In genomic region chr1:161013104-161013590, GRCh38 we compare ENCODE assay signal across 8 cellular contexts. TPM values are rescaled to one million over a fixed set of nuclear protein-coding genes. Genes with fewer than 3 reads are reported as not detected.
DNase-seq lines count a peak whose midpoint lies in the region; ATAC-seq and TF ChIP-seq lines count a peak whose summit lies in the region.

No MANE protein-coding gene starts in this region.

- H3K27ac ChIP-seq in HUES6 (ENCODE audit: low read depth, low read length) (peak overlapping the region; percentile 20; the same call in 1 of the 2 replicates), breast epithelium (peak overlapping the region; percentile 88 to 92), mucosa of rectum (ENCODE audit: low read depth in 2 of 2, low read length in 2 of 2) (peak overlapping the region; percentile 95 to 96)

- peak; percentile 37 for ATAC-seq in GM18520 (IDR thresholded peaks at IDR 0.05; ENCODE audit: unreplicated experiment)
- ATAC-seq in HG02678 (IDR thresholded peaks at IDR 0.05; ENCODE audit: unreplicated experiment), result no peak

- peak overlapping the region; percentile 10 for H3K9ac ChIP-seq in HUES6 (ENCODE audit: low read length)
- H3K9ac ChIP-seq in mucosa of rectum (ENCODE audit: low read depth in 1 of 2, low read length in 2 of 2), result peak overlapping the region; percentile 69 to 79

- no peak for TF ChIP-seq CTCF in breast epithelium (IDR thresholded peaks at IDR 0.05)

- no peak overlapping the region for H3K4me3 ChIP-seq in HUES6 (ENCODE audit: low read depth, low read length)
- peak overlapping the region in 2 of 3 donors; percentile 30 to 46 for H3K4me3 ChIP-seq in breast epithelium
- peak overlapping the region; percentile 49 to 73 for H3K4me3 ChIP-seq in mucosa of rectum (ENCODE audit: low read length in 2 of 2)

- no peaks in the 10 kb centered on the region for H3K27me3 ChIP-seq in HUES6 (ENCODE audit: control insufficient read depth, insufficient read depth, low read length)
- no peaks in the 10 kb centered on the region for H3K27me3 ChIP-seq in breast epithelium
- H3K27me3 ChIP-seq in mucosa of rectum (ENCODE audit: control insufficient read depth in 2 of 2, insufficient read depth in 2 of 2, low read length in 2 of 2), result no peaks in the 10 kb centered on the region

- H3K9me3 ChIP-seq in HUES6 (ENCODE audit: control insufficient read depth, insufficient read depth, low read depth, low read length), result no peaks in the 10 kb centered on the region
- H3K9me3 ChIP-seq in breast epithelium, result no peaks in the 10 kb centered on the region
- no peaks in the 10 kb centered on the region for H3K9me3 ChIP-seq in mucosa of rectum (ENCODE audit: control insufficient read depth in 2 of 2, low read length in 2 of 2)

- H3K4me1 ChIP-seq in HUES6 (ENCODE audit: control insufficient read depth, insufficient read depth, low read length) (peaks cover 34% of the 10 kb centered on the region), breast epithelium (peaks cover 0 to 10% of the 10 kb centered on the region in 2 donors), mucosa of rectum (ENCODE audit: control insufficient read depth in 2 of 2, insufficient read depth in 2 of 2, low read length in 2 of 2) (peaks cover 25 to 28% of the 10 kb centered on the region in 2 donors)

- DNase-seq in breast epithelium (ENCODE audit: low spot score in 2 of 2) (no peak), hypothalamus (lab: John Stamatoyannopoulos, UW) (no peak), retina (no peak), HPDE6-E6E7 (ENCODE audit: extremely low spot score) (no peak)

- H3K36me3 ChIP-seq in HUES6 (ENCODE audit: control insufficient read depth, insufficient read depth, low read length) (peaks cover 14% of the 10 kb centered on the region), breast epithelium (no peaks in the 10 kb centered on the region), mucosa of rectum (ENCODE audit: control insufficient read depth in 2 of 2, insufficient read depth in 2 of 2, low read length in 2 of 2) (peaks cover 0 to 4% of the 10 kb centered on the region in 2 donors)

- intact Hi-C loops in breast epithelium (cut with DNase I; ENCODE audit: low total_unique reads), result no loop called here

- no peak for TF ChIP-seq POLR2A in breast epithelium (IDR thresholded peaks at IDR 0.05)

RNA-seq across cellular contexts. Expression of gene F11R, which starts 7.8 kb away (rescaled TPM):
- 10 to 100 TPM; 41.1 to 74.3 (median 48.8) TPM for total RNA-seq in breast epithelium

RNA-seq across cellular contexts. Expression of gene TSTD1, which starts 25.6 kb away (rescaled TPM):
- 100 to 1,000 TPM in 2 of 3 donors, 10 to 100 TPM in 1; 57.3 to 217 (median 109) TPM for total RNA-seq in breast epithelium

RNA-seq across cellular contexts. Expression of gene USF1, which starts 32.6 kb away (rescaled TPM):
- 10 to 100 TPM; 64.5 to 70.8 (median 64.6) TPM for total RNA-seq in breast epithelium

RNA-seq across cellular contexts. Expression of gene ARHGAP30, which starts 56.5 kb away (rescaled TPM):
- total RNA-seq in breast epithelium, result 10 to 100 TPM in 1 of 3 donors, 1 to 10 TPM in 2; 5.2 to 16.5 (median 7.9) TPM

RNA-seq across cellular contexts. Expression of gene ITLN2, which starts 58.5 kb away (rescaled TPM):
- total RNA-seq in breast epithelium, result 10 to 100 TPM in 1 of 3 donors, not detected in 2; 10.7 TPM

Comparison
In these comparisons a context has a peak if more than half of its experiments do, and no peak if none do; other contexts are left out.
1. H3K27ac ChIP-seq: peak in every context shown above with its lines; median percentile 96 in mucosa of rectum; 90 in breast epithelium; 20 in HUES6.